ENCODE assay signal across 19 cellular contexts in the genomic region with DNA sequence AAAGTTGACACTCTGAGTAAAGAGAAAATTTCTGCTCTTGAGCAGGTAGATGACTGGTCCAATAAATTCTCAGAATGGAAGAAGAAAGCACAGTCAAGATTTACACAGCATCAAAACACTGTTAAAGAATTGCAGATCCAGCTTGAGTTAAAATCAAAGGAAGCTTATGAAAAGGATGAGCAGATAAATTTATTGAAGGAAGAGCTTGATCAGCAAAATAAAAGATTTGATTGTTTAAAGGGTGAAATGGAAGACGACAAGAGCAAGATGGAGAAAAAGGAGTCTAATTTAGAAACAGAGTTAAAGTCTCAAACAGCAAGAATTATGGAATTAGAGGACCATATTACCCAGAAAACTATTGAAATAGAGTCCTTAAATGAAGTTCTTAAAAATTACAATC.
DNase-seq lines count a peak whose midpoint lies in the region; ATAC-seq and TF ChIP-seq lines count a peak whose summit lies in the region.
"Had no signal": no experiment of that assay in that cellular context is flagged by ENCODE, and none has a peak within 500 bp of the region (broad histone marks: within the 10 kb centered on the region; RNA-seq: fewer than 3 reads in every experiment).

No MANE protein-coding gene starts in this region.

- H3K9me3 Mint-ChIP-seq in CD4-positive, alpha-beta memory T cell: peaks cover 0 to 1% (median 0%) of the 10 kb centered on the region in 8 donors
- H3K9me3 Mint-ChIP-seq in immature natural killer cell: no peaks in the 10 kb centered on the region
- H3K9me3 Mint-ChIP-seq: GM23338 had no signal

- H3K4me3 ChIP-seq in CD4-positive, alpha-beta memory T cell (ENCODE audit: low read length in 2 of 2): no peak overlapping the region
- H3K4me3 ChIP-seq in skeletal muscle tissue (ENCODE audit: low read length in 3 of 3) (no peak overlapping the region), sigmoid colon (no peak overlapping the region), stomach (no peak overlapping the region)
- H3K4me3 ChIP-seq: GM12878, GM23338, PC-9, SJSA1 had no signal

- TF ChIP-seq CTCF in sigmoid colon (IDR thresholded peaks at IDR 0.05) (no peak), stomach (IDR thresholded peaks at IDR 0.05) (no peak)

- CTCF ChIA-PET in CD4-positive, alpha-beta memory T cell (lab: Charles Lee; ENCODE audit: partially characterized antibody): interaction anchor here (1.5 kb wide), 2 partner anchors 15 to 18 kb away, joined by 3 to 4 read pairs; no protein-coding TSS in a partner anchor

- peak overlapping the region in 4 of 7 donors; percentile 2 to 84 (median 60) for H3K27ac Mint-ChIP-seq in CD4-positive, alpha-beta memory T cell
- H3K27ac Mint-ChIP-seq in T-helper 17 cell (peak overlapping the region; percentile 2), immature natural killer cell (peak overlapping the region in 5 of 6 donors; percentile 0 to 60 (median 37))
- H3K27ac Mint-ChIP-seq: GM23338 had no signal

- TF ChIP-seq EP300 in sigmoid colon (IDR thresholded peaks at IDR 0.05) (no peak), stomach (IDR thresholded peaks at IDR 0.05) (no peak)

- H3K27me3 Mint-ChIP-seq in CD4-positive, alpha-beta memory T cell: no peaks in the 10 kb centered on the region
- H3K27me3 Mint-ChIP-seq in T-helper 17 cell (no peaks in the 10 kb centered on the region), immature natural killer cell (ENCODE audit: low read depth in 3 of 3) (peaks cover 0 to 5% (median 2%) of the 10 kb centered on the region in 3 donors)

- ATAC-seq in T-helper 17 cell: no peak
- ATAC-seq: GM12878, GM23338 had no signal

- no peak for DNase-seq in CD4-positive, alpha-beta memory T cell
- DNase-seq in T-helper 17 cell (no peak), immature natural killer cell (no peak), sigmoid colon (no peak), NCI-H82 treated with DMSO at 0.1 percent for 48 hours (lab: John Stamatoyannopoulos, UW; ENCODE audit: unreplicated experiment) (no peak), stomach (no peak)
- DNase-seq: BE2C, GDM1, KBM-7, NCI-H1436, NCI-H2029 treated with DMSO at 0.1 percent for 48 hours, NCI-H2171 treated with DMSO at 0.1 percent for 48 hours, NCI-H510A, NCI-H82, PC-9 had no signal

- H3K36me3 Mint-ChIP-seq in CD4-positive, alpha-beta memory T cell: peaks cover 73 to 85% of the 10 kb centered on the region in 2 donors
- H3K36me3 Mint-ChIP-seq in T-helper 17 cell (ENCODE audit: low read depth): peaks cover 35% of the 10 kb centered on the region
- peaks cover 44 to 70% (median 53%) of the 10 kb centered on the region in 3 donors for H3K36me3 Mint-ChIP-seq in immature natural killer cell

- peaks cover 55% of the 10 kb centered on the region for H3K36me3 ChIP-seq in CD4-positive, alpha-beta memory T cell (ENCODE audit: insufficient read depth, low read length)
- peaks cover 29 to 56% (median 42%) of the 10 kb centered on the region in 3 donors for H3K36me3 ChIP-seq in skeletal muscle tissue (ENCODE audit: control insufficient read depth in 3 of 3, insufficient read depth in 3 of 3, low read length in 3 of 3)
- H3K36me3 ChIP-seq in sigmoid colon: peaks cover 11 to 57% (median 13%) of the 10 kb centered on the region in 4 donors
- peaks cover 28 to 84% (median 74%) of the 10 kb centered on the region in 4 donors for H3K36me3 ChIP-seq in stomach

- H3K4me1 Mint-ChIP-seq in CD4-positive, alpha-beta memory T cell: peaks cover 10 to 22% (median 14%) of the 10 kb centered on the region in 4 donors
- H3K4me1 Mint-ChIP-seq in T-helper 17 cell (peaks cover 19% of the 10 kb centered on the region), immature natural killer cell (peaks cover 7 to 22% of the 10 kb centered on the region in 2 donors)
- H3K4me1 Mint-ChIP-seq: GM23338 had no signal

- POLR2A ChIA-PET in CD4-positive, alpha-beta memory T cell (lab: Charles Lee; ENCODE audit: partially characterized antibody): no interaction called here

- no peak for TF ChIP-seq POLR2A in sigmoid colon (IDR thresholded peaks at IDR 0.05)
- TF ChIP-seq POLR2A in stomach (IDR thresholded peaks at IDR 0.05): no peak

- intact Hi-C loops in CD4-positive, alpha-beta memory T cell (cut with micrococcal nuclease): no loop called here
- intact Hi-C loops in sigmoid colon (cut with DNase I) (loop anchor here (10.0 kb wide), 1 partner anchor 459 kb away; no protein-coding TSS in a partner anchor), stomach (cut with DNase I; ENCODE audit: low total_unique reads) (no loop called here)

- H3K9ac ChIP-seq in skeletal muscle tissue (ENCODE audit: low read depth in 1 of 3, low read length in 3 of 3): no peak overlapping the region

- no peak overlapping the region for H3K27ac ChIP-seq in CD4-positive, alpha-beta memory T cell (ENCODE audit: low read depth, low read length)
- H3K27ac ChIP-seq in skeletal muscle tissue (ENCODE audit: low read depth, low read length) (peak overlapping the region; percentile 14), sigmoid colon (no peak overlapping the region), stomach (peak overlapping the region in 1 of 5 donors; percentile 29)
- H3K27ac ChIP-seq: PC-9, SJSA1 had no signal

- no peaks in the 10 kb centered on the region for H3K27me3 ChIP-seq in CD4-positive, alpha-beta memory T cell (ENCODE audit: insufficient read depth, low read length)
- no peaks in the 10 kb centered on the region for H3K27me3 ChIP-seq in skeletal muscle tissue (ENCODE audit: control insufficient read depth in 3 of 3, insufficient read depth in 3 of 3, low read length in 3 of 3)
- no peaks in the 10 kb centered on the region for H3K27me3 ChIP-seq in sigmoid colon
- H3K27me3 ChIP-seq in stomach: no peaks in the 10 kb centered on the region
- H3K27me3 ChIP-seq: BE2C, SJSA1 had no signal

- H3K4me1 ChIP-seq in CD4-positive, alpha-beta memory T cell (ENCODE audit: insufficient read depth, low read length): peaks cover 3% of the 10 kb centered on the region
- peaks cover 0 to 3% (median 0%) of the 10 kb centered on the region in 3 donors for H3K4me1 ChIP-seq in skeletal muscle tissue (ENCODE audit: control insufficient read depth in 3 of 3, insufficient read depth in 3 of 3, low read length in 3 of 3)
- H3K4me1 ChIP-seq in sigmoid colon: peaks cover 0 to 23% (median 9%) of the 10 kb centered on the region in 4 donors
- peaks cover 0 to 28% (median 6%) of the 10 kb centered on the region in 4 donors for H3K4me1 ChIP-seq in stomach
- H3K4me1 ChIP-seq: BE2C, SJSA1 had no signal

- no peaks in the 10 kb centered on the region for H3K9me3 ChIP-seq in CD4-positive, alpha-beta memory T cell (ENCODE audit: control insufficient read depth in 1 of 2, low read length in 2 of 2)
- no peaks in the 10 kb centered on the region for H3K9me3 ChIP-seq in T-helper 17 cell (ENCODE audit: control insufficient read depth, low read length, poor library complexity, severe bottlenecking)
- H3K9me3 ChIP-seq in skeletal muscle tissue (ENCODE audit: control insufficient read depth in 3 of 3, low read length in 3 of 3): no peaks in the 10 kb centered on the region
- H3K9me3 ChIP-seq in sigmoid colon: no peaks in the 10 kb centered on the region
- no peaks in the 10 kb centered on the region for H3K9me3 ChIP-seq in stomach
- H3K9me3 ChIP-seq: BE2C, SJSA1 had no signal

- WGBS in sigmoid colon, 2 donors: 62 to 94% methylated on average over 1 of the region's 1 CpG
- 59 to 99% (median 96%) methylated on average over 1 of the region's 1 CpG for WGBS in stomach, 5 donors

- no peak overlapping the region for H3K4me3 Mint-ChIP-seq in CD4-positive, alpha-beta memory T cell
- no peak overlapping the region for H3K4me3 Mint-ChIP-seq in T-helper 17 cell
- H3K4me3 Mint-ChIP-seq in immature natural killer cell: no peak overlapping the region
- H3K4me3 Mint-ChIP-seq: GM23338 had no signal

Comparison
In these comparisons a context has a peak if more than half of its experiments do, and no peak if none do; other contexts are left out.
1. H3K27ac Mint-ChIP-seq: peak in every context shown above with its lines; median percentile 60 in CD4-positive, alpha-beta memory T cell; 37 in immature natural killer cell; 2 in T-helper 17 cell.